In the genomic region with DNA sequence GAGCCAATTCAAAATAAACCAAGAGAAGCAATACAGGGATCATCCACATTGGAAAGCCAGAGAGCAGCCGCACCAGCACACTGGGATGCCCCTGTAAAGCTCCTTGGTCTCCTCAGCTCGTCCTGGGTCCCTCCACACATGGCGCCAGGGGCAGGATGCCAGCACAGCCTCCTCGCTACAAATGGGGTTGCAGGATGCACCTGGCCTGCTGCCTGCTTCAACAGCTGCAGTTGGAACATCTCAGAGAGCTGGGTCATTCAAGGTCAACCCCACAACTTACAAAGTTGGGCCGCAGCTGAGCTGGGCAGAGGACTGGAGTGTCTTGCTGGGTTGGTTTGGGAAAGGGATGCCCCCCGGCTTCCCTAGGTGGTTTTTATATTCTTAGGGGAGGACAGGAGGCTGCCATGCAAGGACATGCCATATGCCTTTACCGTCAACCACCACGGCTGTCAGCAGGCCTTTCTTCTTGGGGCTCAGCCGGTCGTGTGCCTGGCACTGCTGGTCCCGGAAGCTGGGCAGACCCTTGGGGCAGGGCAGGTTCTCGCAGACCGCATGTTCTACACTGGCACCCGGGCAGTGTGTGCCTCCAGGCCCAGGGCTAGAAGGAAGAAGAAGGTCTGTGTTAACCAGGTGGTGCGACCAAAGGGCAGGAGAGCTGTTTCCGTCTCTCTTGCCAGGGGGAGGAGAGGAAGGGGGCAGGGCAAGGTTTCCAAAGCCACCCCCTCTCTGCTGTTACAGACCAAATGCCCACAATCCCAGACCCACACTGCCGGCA, we compare ENCODE assay signal across 22 cellular contexts.
DNase-seq lines count a peak whose midpoint lies in the region; ATAC-seq and TF ChIP-seq lines count a peak whose summit lies in the region.
"Had no signal": no experiment of that assay in that cellular context is flagged by ENCODE, and none has a peak within 500 bp of the region (broad histone marks: within the 10 kb centered on the region; RNA-seq: fewer than 3 reads in every experiment).

No MANE protein-coding gene starts in this region.

- TF ChIP-seq CTCF in cardiac fibroblast (IDR thresholded peaks at IDR 0.05; ENCODE audit: low read depth, low read length), result no peak

- DNase-seq in NAMALWA (ENCODE audit: low spot score) (peak; percentile 72), cardiac fibroblast (ENCODE audit: low read depth in 2 of 2) (peak; percentile 19 to 30), left lobe of liver (ENCODE audit: low spot score) (no peak), substantia nigra (lab: John Stamatoyannopoulos, UW) (peak in 29 of 49 donors; percentile 7 to 57 (median 30)), NCI-H82 (lab: John Stamatoyannopoulos, UW) (no peak), middle frontal gyrus (ENCODE audit: extremely low spot score, low spot score) (no peak), NCI-H774 (lab: John Stamatoyannopoulos, UW) (no peak)
- DNase-seq: activated naive CD8-positive, alpha-beta T cell treated with anti-CD3 and anti-CD28 coated beads, Interleukin-2, amount 10 ng/mL, durations not matched to agents 7 days and 5 days; DMS79 treated with DMSO at 0.1 percent for 48 hours; Karpas-422; NCI-H1092 treated with DMSO at 0.1 percent for 48 hours; NCI-H2081; NCI-H345; NK-92 treated with Interleukin-12 subunit alpha and Interleukin-12 subunit beta, amount 100 ng/mL, for 24 hours; stimulated activated CD4-positive, alpha-beta T cell treated with anti-CD3 and anti-CD28 coated beads, Interleukin-4, amount 100 ng/mL, for 4 hours; stimulated activated naive CD8-positive, alpha-beta T cell treated with anti-CD3 and anti-CD28 coated beads, Interleukin-15, Interleukin-2, amounts not matched to agents 100 U/mL and 50 U/mL, for 24 hours had no signal

- H3K4me3 ChIP-seq in cardiac fibroblast (replicated peaks in 1 of 2; ENCODE audit: low read depth in 2 of 2, low read length in 2 of 2), result no peak overlapping the region
- H3K4me3 ChIP-seq: prostate gland, tibial nerve had no signal

- no peak overlapping the region for H3K27ac ChIP-seq in substantia nigra (ENCODE audit: low read depth, low read length, poor library complexity, severe bottlenecking)
- H3K27ac ChIP-seq: prostate gland, VCaP had no signal

- ATAC-seq in left lobe of liver (peak; percentile 21), HG03108 (IDR thresholded peaks at IDR 0.05; ENCODE audit: unreplicated experiment) (no peak)
- ATAC-seq: Panc1; SK-N-SH treated with all-trans-retinoic acid at 6 μM for 48 hours; stimulated activated naive CD8-positive, alpha-beta T cell treated with anti-CD3 and anti-CD28 coated beads, Interleukin-15, Interleukin-2, amounts not matched to agents 100 U/mL and 50 U/mL, for 24 hours had no signal

Comparison
In these comparisons a context has a peak if more than half of its experiments do, and no peak if none do; other contexts are left out.
1. DNase-seq: peak in NAMALWA (single experiment), cardiac fibroblast (2 of 2) and substantia nigra (29 of 49); none in left lobe of liver (single experiment), NCI-H82 (single experiment), middle frontal gyrus (single experiment) and NCI-H774 (single experiment).